ENCODE assay signal across 25 cellular contexts in the genomic region with DNA sequence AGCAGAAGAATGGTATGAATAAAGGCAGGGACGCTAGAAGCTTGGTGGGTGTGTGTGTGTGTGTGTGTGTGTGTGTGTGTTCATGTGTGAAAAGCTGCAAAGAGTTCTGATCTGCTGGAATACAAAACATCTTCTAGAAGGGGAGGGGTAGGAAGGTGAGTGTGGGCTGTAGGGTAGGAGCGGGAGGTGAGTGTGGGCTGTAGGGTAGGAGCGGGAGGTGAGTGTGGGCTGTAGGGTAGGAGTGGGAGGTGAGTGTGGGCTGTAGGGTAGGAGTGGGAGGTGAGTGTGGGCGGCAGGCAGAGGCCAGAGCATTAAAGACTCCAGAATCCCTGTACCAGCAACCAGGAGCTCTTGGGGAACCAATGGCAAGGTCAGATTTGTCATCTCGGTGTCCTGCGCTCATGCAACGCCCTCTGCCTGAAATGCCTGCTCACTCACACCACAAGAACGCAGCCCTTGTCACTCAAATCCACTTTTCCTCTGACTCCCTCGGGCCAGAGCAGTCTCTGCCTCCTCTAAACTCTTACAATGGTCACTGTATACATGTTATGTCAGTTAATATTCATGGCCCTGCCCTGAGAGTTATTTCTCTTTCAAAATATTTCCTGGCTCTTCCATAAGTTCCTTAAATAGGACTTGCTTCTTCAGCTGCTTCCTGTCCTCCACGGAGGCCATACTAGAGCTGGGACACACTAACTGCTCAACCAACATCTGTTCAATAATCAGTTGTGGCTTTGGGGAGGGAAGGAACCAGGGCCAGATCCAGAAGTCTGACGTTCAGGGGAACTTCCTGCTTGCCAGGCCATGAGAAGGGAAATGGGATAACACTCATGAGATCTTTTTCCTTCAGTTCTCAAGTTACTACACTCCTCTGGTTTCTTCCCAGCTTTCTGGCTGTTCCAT. TPM values are rescaled to one million over a fixed set of nuclear protein-coding genes. Genes with fewer than 3 reads are reported as not detected.
DNase-seq lines count a peak whose midpoint lies in the region; ATAC-seq, FAIRE-seq and TF ChIP-seq lines count a peak whose summit lies in the region.
"Had no signal": no experiment of that assay in that cellular context is flagged by ENCODE, and none has a peak within 500 bp of the region (broad histone marks: within the 10 kb centered on the region; RNA-seq: fewer than 3 reads in every experiment).

No MANE protein-coding gene starts in this region.

- H4K20me1 ChIP-seq in K562 (replicated peaks; ENCODE audit: control insufficient read depth, insufficient read depth, low read length), result no peaks in the 10 kb centered on the region

- TF ChIP-seq EP300 in K562 (IDR thresholded peaks at IDR 0.05; ENCODE audit: low read length), result no peak

- no peaks in the 10 kb centered on the region for H3K9me3 ChIP-seq in left ventricle myocardium inferior (replicated peaks)
- no peaks in the 10 kb centered on the region for H3K9me3 ChIP-seq in K562 (replicated peaks; ENCODE audit: control insufficient read depth, insufficient read depth, low read depth, low read length)
- no peaks in the 10 kb centered on the region for H3K9me3 ChIP-seq in WERI-Rb-1 (ENCODE audit: severe bottlenecking)

- H3K27ac ChIP-seq in left ventricle myocardium inferior (replicated peaks) (no peak overlapping the region), K562 (ENCODE audit: extremely low read depth, low read depth, low read length) (no peak overlapping the region), WERI-Rb-1 (no peak overlapping the region)
- H3K27ac ChIP-seq: epithelial cell of prostate, neural progenitor cell had no signal

- no peaks in the 10 kb centered on the region for H3K9me1 ChIP-seq in K562 (ENCODE audit: control insufficient read depth, insufficient read depth, low read length)

- H3K27me3 ChIP-seq in left ventricle myocardium inferior (ENCODE audit: low read depth) (no peaks in the 10 kb centered on the region), K562 (ENCODE audit: control insufficient read depth in 2 of 2, insufficient read depth in 2 of 2, low read length in 2 of 2) (no peaks in the 10 kb centered on the region; a peak in 1 of 5 replicates), WERI-Rb-1 (ENCODE audit: insufficient read depth, low read depth, severe bottlenecking) (no peaks in the 10 kb centered on the region)
- H3K27me3 ChIP-seq: neural progenitor cell had no signal

- TF ChIP-seq CTCF in left ventricle myocardium inferior (IDR thresholded peaks at IDR 0.05; ENCODE audit: borderline replicate concordance) (no peak), NB4 (IDR thresholded peaks at IDR 0.05; ENCODE audit: low read depth, low read length) (no peak), K562 (IDR thresholded peaks at IDR 0.05 in 2 of 3, conservative IDR thresholded peaks at IDR 0.05 in 1 of 3; ENCODE audit: insufficient read depth in 2 of 3, low read depth in 1 of 3, low read length in 3 of 3) (peak in 2 of 3 experiments; percentile 10 to 28; a peak in 2 of 6 replicates), WERI-Rb-1 (IDR thresholded peaks at IDR 0.05; ENCODE audit: low read depth, low read length) (no peak)

- H3K9ac ChIP-seq in K562 (ENCODE audit: insufficient read depth in 1 of 2, low read depth in 2 of 2, low read length in 2 of 2), result no peak overlapping the region
- H3K9ac ChIP-seq: neural progenitor cell had no signal

- DNase-seq in left ventricle myocardium superior (no peak), left ventricle myocardium inferior (no peak), NB4 (ENCODE audit: low read depth) (peak; percentile 6), K562 (ENCODE audit: extremely low read depth in 1 of 4, low spot score in 3 of 4) (peak in 2 of 4 experiments; percentile 17 to 21), WERI-Rb-1 (no peak)
- DNase-seq: activated CD4-positive, alpha-beta T cell treated with anti-CD3 and anti-CD28 coated beads for 36 hours; activated gamma-delta T cell treated with Interleukin-2 at 50 U/mL for 16 hours; activated naive CD8-positive, alpha-beta T cell treated with anti-CD3 and anti-CD28 coated beads, Interleukin-2, amount 50 U/mL, for 24 hours; activated T-cell treated with anti-CD3 and anti-CD28 coated beads, Interleukin-2, amount 50 U/mL, for 24 hours; head of caudate nucleus; mammary epithelial cell; NCI-H1105; NCI-H2029 treated with DMSO at 0.1 percent for 48 hours; NCI-H2227 treated with DMSO at 0.1 percent for 48 hours; NCI-H748 treated with DMSO at 0.1 percent for 48 hours; SIG-M5; T-helper 1 cell had no signal

- H3K4me3 ChIP-seq in left ventricle myocardium inferior (no peak overlapping the region), NB4 (ENCODE audit: low read depth, low read length) (no peak overlapping the region), K562 (no peak overlapping the region), WERI-Rb-1 (ENCODE audit: low read depth, low read length) (no peak overlapping the region)
- H3K4me3 ChIP-seq: GM12878, neural progenitor cell had no signal

- CTCF ChIA-PET in K562 (lab: Yijun Ruan, JAX; ENCODE audit: low intra/inter-chr PET ratio), result no interaction called here

- in situ Hi-C loops in K562 (cut with MboI), result no loop called here

- H3K4me1 ChIP-seq in left ventricle myocardium inferior (no peaks in the 10 kb centered on the region), K562 (replicated peaks in 1 of 2; ENCODE audit: control insufficient read depth in 2 of 2, insufficient read depth in 2 of 2, low read length in 2 of 2) (no peaks in the 10 kb centered on the region)

- H3K4me2 ChIP-seq in K562 (ENCODE audit: insufficient read depth, low read length), result no peak overlapping the region
- H3K4me2 ChIP-seq: neural progenitor cell had no signal

- intact Hi-C loops in left ventricle myocardium superior (cut with micrococcal nuclease) (no loop called here), left ventricle myocardium inferior (cut with micrococcal nuclease) (no loop called here), K562 (cut with micrococcal nuclease) (no loop called here)

- ATAC-seq in left ventricle myocardium superior, result peak; percentile 42
- ATAC-seq in K562, result peak; percentile 74
- ATAC-seq in GM21360 (IDR thresholded peaks at IDR 0.05; ENCODE audit: unreplicated experiment), result no peak
- ATAC-seq in HG03135 (IDR thresholded peaks at IDR 0.05; ENCODE audit: unreplicated experiment), result no peak
- no peak for ATAC-seq in GM21367 (IDR thresholded peaks at IDR 0.05; ENCODE audit: unreplicated experiment)
- ATAC-seq: activated CD4-positive, alpha-beta T cell treated with anti-CD3 and anti-CD28 coated beads for 36 hours; activated naive CD8-positive, alpha-beta T cell treated with anti-CD3 and anti-CD28 coated beads, Interleukin-2, amount 50 U/mL, for 24 hours; GM12878 had no signal

- no TSS peak for BruUV-seq in K562 (replicated peaks; lab: Mats Ljungman, UMichigan)

- POLR2A ChIA-PET in K562 (lab: Yijun Ruan, JAX), result interaction anchor here (0.6 kb wide), 1 partner anchor 178 kb away, joined by 4 read pairs; no protein-coding TSS in a partner anchor

- 0% methylated on average over 11 of the region's 11 CpGs for WGBS in K562 (ENCODE audit: insufficient coverage, low coverage, missing lambda C conversion rate)

- H3K36me3 ChIP-seq in left ventricle myocardium inferior (no peaks in the 10 kb centered on the region), K562 (ENCODE audit: control insufficient read depth, insufficient read depth, low read length) (no peaks in the 10 kb centered on the region), WERI-Rb-1 (no peaks in the 10 kb centered on the region)
- H3K36me3 ChIP-seq: neural progenitor cell had no signal

- TF ChIP-seq POLR2A in NB4 (IDR thresholded peaks at IDR 0.05; ENCODE audit: extremely low read depth, insufficient read length) (no peak), K562 (conservative IDR thresholded peaks at IDR 0.05) (no peak)

- no peak overlapping the region for H2AFZ ChIP-seq in K562 (ENCODE audit: low read depth, low read length)
- H2AFZ ChIP-seq: neural progenitor cell had no signal

- peak; percentile 35 for FAIRE-seq in K562 (lab: Jason Lieb, UNC)
- FAIRE-seq: A204.1, GM12878, TTC549 had no signal

- no peaks in the 10 kb centered on the region for H3K79me2 ChIP-seq in K562 (ENCODE audit: control insufficient read depth, insufficient read depth, low read length)

- TF ChIP-seq RAD21 in K562 (CRISPR knock-in tag; conservative IDR thresholded peaks at IDR 0.05 in 1 of 2, IDR thresholded peaks at IDR 0.05 in 1 of 2), result peak in 1 of 2 experiments; percentile 26; a peak in 1 of 4 replicates

TF ChIP-seq in K562, 482 proteins besides CTCF, POLR2A, EP300 and RAD21:
- TF ChIP-seq ZNF121 (CRISPR knock-in tag; conservative IDR thresholded peaks at IDR 0.05), result no peak
- 0 out of 2 replicates have a peak, but pooled peaks have one; percentile 21 for TF ChIP-seq EGR1 (conservative IDR thresholded peaks at IDR 0.05)
- TF ChIP-seq, protein P1, sequence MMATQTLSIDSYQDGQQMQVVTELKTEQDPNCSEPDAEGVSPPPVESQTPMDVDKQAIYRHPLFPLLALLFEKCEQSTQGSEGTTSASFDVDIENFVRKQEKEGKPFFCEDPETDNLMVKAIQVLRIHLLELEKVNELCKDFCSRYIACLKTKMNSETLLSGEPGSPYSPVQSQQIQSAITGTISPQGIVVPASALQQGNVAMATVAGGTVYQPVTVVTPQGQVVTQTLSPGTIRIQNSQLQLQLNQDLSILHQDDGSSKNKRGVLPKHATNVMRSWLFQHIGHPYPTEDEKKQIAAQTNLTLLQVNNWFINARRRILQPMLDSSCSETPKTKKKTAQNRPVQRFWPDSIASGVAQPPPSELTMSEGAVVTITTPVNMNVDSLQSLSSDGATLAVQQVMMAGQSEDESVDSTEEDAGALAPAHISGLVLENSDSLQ (IDR thresholded peaks at IDR 0.05), result peak; percentile 86

RNA-seq across cellular contexts. Expression of a gene that starts 53.6 kb away (rescaled TPM):
- 32.5 TPM for total RNA-seq in left ventricle myocardium superior
- 23.3 TPM for total RNA-seq in left ventricle myocardium inferior
- total RNA-seq in K562 (2011; cell fraction: chromatin; rRNA removed; ENCODE audit: low replicate concordance), result 41.2 and 164 TPM in 2 replicates
- total RNA-seq in K562 (2011; cell fraction: nucleolus; rRNA removed), result 17.8 and 23.4 TPM in 2 replicates
- 78.6 and 160 TPM in 2 replicates for total RNA-seq in K562 (2011; cell fraction: nucleoplasm; rRNA removed)
- 30.8 and 35.1 TPM in 2 replicates for total RNA-seq in K562 (2014; rRNA removed)
- total RNA-seq in K562 (2014; rRNA removed; fragmentation: Illumina TruSeq; extraction: Trizol), result 55.8 and 63.3 TPM in 2 replicates
- 64.2 and 71.4 TPM in 2 replicates for total RNA-seq in K562 (2015; rRNA removed; fragmentation: Illumina TruSeq; extraction: Trizol)
- total RNA-seq in K562 (2021), result 39.6 and 39.8 TPM in 2 replicates
- polyA plus RNA-seq in K562 (2011; rRNA removed), result 21.2 and 27.6 TPM in 2 replicates
- polyA plus RNA-seq in K562 (2011; cell fraction: cytosol; rRNA removed), result 3.4 and 8.8 TPM in 2 replicates
- polyA plus RNA-seq in K562 (2011; cell fraction: nucleus; rRNA removed), result 12.4 and 15.1 TPM in 2 replicates
- 17.7 and 21.2 TPM in 2 replicates for polyA plus RNA-seq in K562 (2012)
- polyA plus RNA-seq in K562 (2014; fragmentation: Illumina TruSeq; extraction: Trizol), result 26.5 and 32.5 TPM in 2 replicates
- polyA plus RNA-seq in K562 (2014; fragmentation: Nextera tagmentation; extraction: Ambion mirVana), result 10 to 100 TPM; 39.8 to 48.4 TPM
- polyA plus RNA-seq in K562 (2014; rRNA removed), result 18.5 and 25.3 TPM in 2 replicates
- 91.2 and 91.6 TPM in 2 replicates for polyA minus RNA-seq in K562 (2011; rRNA and poly(A)+ RNA removed)
- polyA minus RNA-seq in K562 (2011; cell fraction: cytosol; rRNA and poly(A)+ RNA removed), result 27.6 and 28.7 TPM in 2 replicates
- polyA minus RNA-seq in K562 (2011; cell fraction: nucleus; rRNA and poly(A)+ RNA removed), result 57.5 and 74.6 TPM in 2 replicates

Comparison
In these comparisons a context has a peak if more than half of its experiments do, and no peak if none do; other contexts are left out.
1. ATAC-seq: peak in left ventricle myocardium superior (single experiment) and K562 (single experiment); none in GM21360 (single experiment), HG03135 (single experiment) and GM21367 (single experiment).
2. CTCF ChIP-seq: peak in K562 (2 of 3); none in left ventricle myocardium inferior (single experiment), NB4 (single experiment) and WERI-Rb-1 (single experiment).